1 cellular context compared by ENCODE assay signal in the genomic region with DNA sequence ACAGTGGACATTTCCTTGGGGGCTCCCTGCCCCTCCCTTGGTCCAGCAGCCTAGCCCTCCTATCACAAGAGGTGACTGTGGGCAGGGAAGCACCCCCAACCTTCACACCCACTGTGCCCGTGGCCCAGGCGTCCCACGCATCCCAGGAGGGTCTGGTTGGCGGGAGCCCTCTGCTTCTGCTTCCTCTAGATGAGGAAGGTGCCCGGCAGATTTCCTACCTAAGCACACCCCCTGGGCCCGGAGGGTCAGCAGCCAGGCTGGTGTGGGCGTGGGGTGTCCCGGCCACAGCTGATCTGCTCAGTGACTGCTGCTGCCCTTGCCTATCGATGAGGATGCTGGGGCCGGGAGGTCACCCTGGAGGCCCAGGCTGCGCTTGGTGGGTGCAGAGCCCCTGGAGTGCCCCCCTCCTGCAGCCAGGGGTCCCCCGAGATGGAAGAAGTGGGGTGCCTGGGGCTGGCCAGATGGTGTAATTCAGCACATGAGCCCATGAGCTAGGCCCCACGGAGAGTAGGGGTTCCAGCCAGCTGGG.
TF ChIP-seq lines count a peak whose summit lies in the region.

No MANE protein-coding gene starts in this region.

TF ChIP-seq in H1, 55 proteins besides CTCF, POLR2A, EP300 and RAD21:
- TF ChIP-seq, protein P1, sequence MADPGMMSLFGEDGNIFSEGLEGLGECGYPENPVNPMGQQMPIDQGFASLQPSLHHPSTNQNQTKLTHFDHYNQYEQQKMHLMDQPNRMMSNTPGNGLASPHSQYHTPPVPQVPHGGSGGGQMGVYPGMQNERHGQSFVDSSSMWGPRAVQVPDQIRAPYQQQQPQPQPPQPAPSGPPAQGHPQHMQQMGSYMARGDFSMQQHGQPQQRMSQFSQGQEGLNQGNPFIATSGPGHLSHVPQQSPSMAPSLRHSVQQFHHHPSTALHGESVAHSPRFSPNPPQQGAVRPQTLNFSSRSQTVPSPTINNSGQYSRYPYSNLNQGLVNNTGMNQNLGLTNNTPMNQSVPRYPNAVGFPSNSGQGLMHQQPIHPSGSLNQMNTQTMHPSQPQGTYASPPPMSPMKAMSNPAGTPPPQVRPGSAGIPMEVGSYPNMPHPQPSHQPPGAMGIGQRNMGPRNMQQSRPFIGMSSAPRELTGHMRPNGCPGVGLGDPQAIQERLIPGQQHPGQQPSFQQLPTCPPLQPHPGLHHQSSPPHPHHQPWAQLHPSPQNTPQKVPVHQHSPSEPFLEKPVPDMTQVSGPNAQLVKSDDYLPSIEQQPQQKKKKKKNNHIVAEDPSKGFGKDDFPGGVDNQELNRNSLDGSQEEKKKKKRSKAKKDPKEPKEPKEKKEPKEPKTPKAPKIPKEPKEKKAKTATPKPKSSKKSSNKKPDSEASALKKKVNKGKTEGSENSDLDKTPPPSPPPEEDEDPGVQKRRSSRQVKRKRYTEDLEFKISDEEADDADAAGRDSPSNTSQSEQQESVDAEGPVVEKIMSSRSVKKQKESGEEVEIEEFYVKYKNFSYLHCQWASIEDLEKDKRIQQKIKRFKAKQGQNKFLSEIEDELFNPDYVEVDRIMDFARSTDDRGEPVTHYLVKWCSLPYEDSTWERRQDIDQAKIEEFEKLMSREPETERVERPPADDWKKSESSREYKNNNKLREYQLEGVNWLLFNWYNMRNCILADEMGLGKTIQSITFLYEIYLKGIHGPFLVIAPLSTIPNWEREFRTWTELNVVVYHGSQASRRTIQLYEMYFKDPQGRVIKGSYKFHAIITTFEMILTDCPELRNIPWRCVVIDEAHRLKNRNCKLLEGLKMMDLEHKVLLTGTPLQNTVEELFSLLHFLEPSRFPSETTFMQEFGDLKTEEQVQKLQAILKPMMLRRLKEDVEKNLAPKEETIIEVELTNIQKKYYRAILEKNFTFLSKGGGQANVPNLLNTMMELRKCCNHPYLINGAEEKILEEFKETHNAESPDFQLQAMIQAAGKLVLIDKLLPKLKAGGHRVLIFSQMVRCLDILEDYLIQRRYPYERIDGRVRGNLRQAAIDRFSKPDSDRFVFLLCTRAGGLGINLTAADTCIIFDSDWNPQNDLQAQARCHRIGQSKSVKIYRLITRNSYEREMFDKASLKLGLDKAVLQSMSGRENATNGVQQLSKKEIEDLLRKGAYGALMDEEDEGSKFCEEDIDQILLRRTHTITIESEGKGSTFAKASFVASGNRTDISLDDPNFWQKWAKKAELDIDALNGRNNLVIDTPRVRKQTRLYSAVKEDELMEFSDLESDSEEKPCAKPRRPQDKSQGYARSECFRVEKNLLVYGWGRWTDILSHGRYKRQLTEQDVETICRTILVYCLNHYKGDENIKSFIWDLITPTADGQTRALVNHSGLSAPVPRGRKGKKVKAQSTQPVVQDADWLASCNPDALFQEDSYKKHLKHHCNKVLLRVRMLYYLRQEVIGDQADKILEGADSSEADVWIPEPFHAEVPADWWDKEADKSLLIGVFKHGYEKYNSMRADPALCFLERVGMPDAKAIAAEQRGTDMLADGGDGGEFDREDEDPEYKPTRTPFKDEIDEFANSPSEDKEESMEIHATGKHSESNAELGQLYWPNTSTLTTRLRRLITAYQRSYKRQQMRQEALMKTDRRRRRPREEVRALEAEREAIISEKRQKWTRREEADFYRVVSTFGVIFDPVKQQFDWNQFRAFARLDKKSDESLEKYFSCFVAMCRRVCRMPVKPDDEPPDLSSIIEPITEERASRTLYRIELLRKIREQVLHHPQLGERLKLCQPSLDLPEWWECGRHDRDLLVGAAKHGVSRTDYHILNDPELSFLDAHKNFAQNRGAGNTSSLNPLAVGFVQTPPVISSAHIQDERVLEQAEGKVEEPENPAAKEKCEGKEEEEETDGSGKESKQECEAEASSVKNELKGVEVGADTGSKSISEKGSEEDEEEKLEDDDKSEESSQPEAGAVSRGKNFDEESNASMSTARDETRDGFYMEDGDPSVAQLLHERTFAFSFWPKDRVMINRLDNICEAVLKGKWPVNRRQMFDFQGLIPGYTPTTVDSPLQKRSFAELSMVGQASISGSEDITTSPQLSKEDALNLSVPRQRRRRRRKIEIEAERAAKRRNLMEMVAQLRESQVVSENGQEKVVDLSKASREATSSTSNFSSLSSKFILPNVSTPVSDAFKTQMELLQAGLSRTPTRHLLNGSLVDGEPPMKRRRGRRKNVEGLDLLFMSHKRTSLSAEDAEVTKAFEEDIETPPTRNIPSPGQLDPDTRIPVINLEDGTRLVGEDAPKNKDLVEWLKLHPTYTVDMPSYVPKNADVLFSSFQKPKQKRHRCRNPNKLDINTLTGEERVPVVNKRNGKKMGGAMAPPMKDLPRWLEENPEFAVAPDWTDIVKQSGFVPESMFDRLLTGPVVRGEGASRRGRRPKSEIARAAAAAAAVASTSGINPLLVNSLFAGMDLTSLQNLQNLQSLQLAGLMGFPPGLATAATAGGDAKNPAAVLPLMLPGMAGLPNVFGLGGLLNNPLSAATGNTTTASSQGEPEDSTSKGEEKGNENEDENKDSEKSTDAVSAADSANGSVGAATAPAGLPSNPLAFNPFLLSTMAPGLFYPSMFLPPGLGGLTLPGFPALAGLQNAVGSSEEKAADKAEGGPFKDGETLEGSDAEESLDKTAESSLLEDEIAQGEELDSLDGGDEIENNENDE (IDR thresholded peaks at IDR 0.05; ENCODE audit: insufficient replicate concordance, low read length) = no peak
- TF ChIP-seq MAFK (IDR thresholded peaks at IDR 0.05; ENCODE audit: low read depth, low read length) (no peak), CBX8 (IDR thresholded peaks at IDR 0.05; ENCODE audit: borderline replicate concordance, low read depth, low read length) (no peak), CTBP2 (IDR thresholded peaks at IDR 0.05; ENCODE audit: borderline replicate concordance, insufficient read depth, insufficient read length, low read length) (no peak), GTF2F1 (IDR thresholded peaks at IDR 0.05; ENCODE audit: borderline replicate concordance, low read depth, low read length) (no peak), SP1 (IDR thresholded peaks at IDR 0.05; ENCODE audit: low read depth, low read length) (no peak), SRF (IDR thresholded peaks at IDR 0.05; ENCODE audit: low read depth, low read length) (no peak), CREB1 (IDR thresholded peaks at IDR 0.05) (no peak), KDM1A (IDR thresholded peaks at IDR 0.05; ENCODE audit: borderline replicate concordance, low read length) (no peak)
